ENCODE assay signal across 12 cellular contexts in the genomic region with DNA sequence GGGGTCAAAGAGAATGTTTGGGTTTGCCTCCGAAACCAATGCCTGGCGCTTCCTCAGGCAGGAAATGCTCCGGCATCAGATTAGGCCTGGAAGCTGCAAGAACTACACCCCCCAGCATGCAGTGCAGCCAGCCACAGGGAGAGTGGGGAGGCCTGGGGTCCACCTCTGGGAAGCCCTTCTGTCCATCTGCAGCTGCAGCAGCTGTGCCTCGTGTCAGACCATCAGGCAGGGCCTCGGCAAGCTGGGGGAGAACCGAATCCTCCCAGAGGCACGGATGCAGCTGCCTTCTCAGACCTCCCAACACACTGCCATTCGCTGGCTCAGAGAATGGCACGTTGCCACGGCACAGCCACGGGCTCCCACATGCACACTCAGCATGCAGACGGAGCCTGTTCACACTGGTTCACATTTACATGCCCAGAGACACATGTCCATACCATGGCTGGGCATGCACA. TPM values are rescaled to one million over a fixed set of nuclear protein-coding genes. Genes with fewer than 3 reads are reported as not detected.
DNase-seq lines count a peak whose midpoint lies in the region; ATAC-seq, FAIRE-seq and TF ChIP-seq lines count a peak whose summit lies in the region.
"Had no signal": no experiment of that assay in that cellular context is flagged by ENCODE, and none has a peak within 500 bp of the region (broad histone marks: within the 10 kb centered on the region; RNA-seq: fewer than 3 reads in every experiment).

No MANE protein-coding gene starts in this region.

- no peak overlapping the region for H3K9ac ChIP-seq in K562 (ENCODE audit: insufficient read depth in 1 of 2, low read depth in 2 of 2, low read length in 2 of 2)
- H3K9ac ChIP-seq in colonic mucosa (ENCODE audit: low read depth in 2 of 2, low read length in 2 of 2) = no peak overlapping the region

- H3K4me1 Mint-ChIP-seq in Calu3 (ENCODE audit: low read depth, unreplicated experiment) = peaks cover under 1% of the 10 kb centered on the region

- POLR2A ChIA-PET in K562 (lab: Yijun Ruan, JAX) = no interaction called here

- no peak for TF ChIP-seq POLR2A in K562 (conservative IDR thresholded peaks at IDR 0.05)

- H4K20me1 ChIP-seq in K562 (replicated peaks; ENCODE audit: control insufficient read depth, insufficient read depth, low read length) = peaks cover 2% of the 10 kb centered on the region

- H3K36me3 Mint-ChIP-seq in Calu3 (ENCODE audit: insufficient read depth, unreplicated experiment) = no peaks in the 10 kb centered on the region

- 1% methylated on average over 12 of the region's 12 CpGs for WGBS in K562 (ENCODE audit: insufficient coverage, low coverage, missing lambda C conversion rate)
- 28 to 53% (median 38%) methylated on average over 12 of the region's 12 CpGs for WGBS in psoas muscle, 3 donors

- peaks cover 3 to 4% of the 10 kb centered on the region in 2 experiments; a peak in 1 of 5 replicates for H3K4me1 ChIP-seq in K562 (replicated peaks in 1 of 2; ENCODE audit: control insufficient read depth in 2 of 2, insufficient read depth in 2 of 2, low read length in 2 of 2)
- peaks cover 5% of the 10 kb centered on the region for H3K4me1 ChIP-seq in psoas muscle
- no peaks in the 10 kb centered on the region for H3K4me1 ChIP-seq in colonic mucosa

- no peak overlapping the region for H3K4me3 Mint-ChIP-seq in Calu3 (ENCODE audit: low read depth, unreplicated experiment)

- H3K4me3 ChIP-seq in HFF-Myc (replicated peaks; ENCODE audit: low read depth, low read length) = no peak overlapping the region
- H3K4me3 ChIP-seq in K562 = no peak overlapping the region
- no peak overlapping the region for H3K4me3 ChIP-seq in psoas muscle
- H3K4me3 ChIP-seq in colonic mucosa = no peak overlapping the region

- in situ Hi-C loops in K562 (cut with MboI) = loop anchor here (25.0 kb wide), 1 partner anchor 441 kb away; no protein-coding TSS in a partner anchor

- H3K27me3 Mint-ChIP-seq in Calu3 (ENCODE audit: unreplicated experiment) = no peaks in the 10 kb centered on the region

- no peak for FAIRE-seq in K562 (lab: Jason Lieb, UNC)
- FAIRE-seq: H1 had no signal

- H3K9me1 ChIP-seq in K562 (ENCODE audit: control insufficient read depth, insufficient read depth, low read length) = peaks cover 2% of the 10 kb centered on the region

- no peak overlapping the region for H3K4me2 ChIP-seq in K562 (ENCODE audit: insufficient read depth, low read length)

- peaks cover 2 to 48% of the 10 kb centered on the region in 2 experiments for H3K27me3 ChIP-seq in K562 (ENCODE audit: control insufficient read depth in 2 of 2, insufficient read depth in 2 of 2, low read length in 2 of 2)
- H3K27me3 ChIP-seq in psoas muscle (ENCODE audit: insufficient read depth in 3 of 3, low read length in 2 of 3) = peaks cover 0 to 5% (median 0%) of the 10 kb centered on the region in 3 donors
- H3K27me3 ChIP-seq in colonic mucosa = no peaks in the 10 kb centered on the region

- no peaks in the 10 kb centered on the region for H3K9me3 Mint-ChIP-seq in Calu3 (ENCODE audit: low read depth, unreplicated experiment)

- CTCF ChIA-PET in K562 (lab: Yijun Ruan, JAX; ENCODE audit: low intra/inter-chr PET ratio) = no interaction called here
- CTCF ChIA-PET in Calu3 (lab: Charles Lee) = no interaction called here

- no peak for TF ChIP-seq RAD21 in K562 (CRISPR knock-in tag; conservative IDR thresholded peaks at IDR 0.05 in 1 of 2, IDR thresholded peaks at IDR 0.05 in 1 of 2)

- TF ChIP-seq CTCF in HFF-Myc (IDR thresholded peaks at IDR 0.05; ENCODE audit: low read depth, low read length, missing control alignments) (no peak), K562 (IDR thresholded peaks at IDR 0.05 in 2 of 3, conservative IDR thresholded peaks at IDR 0.05 in 1 of 3; ENCODE audit: insufficient read depth in 2 of 3, low read depth in 1 of 3, low read length in 3 of 3) (no peak), psoas muscle (IDR thresholded peaks at IDR 0.05) (no peak), Calu3 (IDR thresholded peaks at IDR 0.05; ENCODE audit: unreplicated experiment) (no peak), colonic mucosa (IDR thresholded peaks at IDR 0.05) (no peak)

- H2AFZ ChIP-seq in K562 (ENCODE audit: low read depth, low read length) = no peak overlapping the region

- no peak for ATAC-seq in K562
- peak; percentile 46 to 61 for ATAC-seq in left cardiac atrium
- peak; percentile 24 to 52 (median 34) for ATAC-seq in psoas muscle

- no peaks in the 10 kb centered on the region; the same call in 1 of the 2 replicates for H3K9me3 ChIP-seq in K562 (replicated peaks; ENCODE audit: control insufficient read depth, insufficient read depth, low read depth, low read length)
- no peaks in the 10 kb centered on the region for H3K9me3 ChIP-seq in psoas muscle
- H3K9me3 ChIP-seq in colonic mucosa = no peaks in the 10 kb centered on the region

- intact Hi-C loops in K562 (cut with micrococcal nuclease) (no loop called here), left cardiac atrium (cut with DNase I) (no loop called here), psoas muscle (cut with DNase I) (no loop called here), Calu3 (cut with micrococcal nuclease; ENCODE audit: unreplicated experiment) (no loop called here), colonic mucosa (cut with DNase I) (no loop called here)

- H3K27ac Mint-ChIP-seq in Calu3 (ENCODE audit: unreplicated experiment) = no peak overlapping the region

- DNase-seq in HFF-Myc (ENCODE audit: extremely low read depth, low read depth) (peak; percentile 58), K562 (ENCODE audit: extremely low read depth in 1 of 4, low spot score in 3 of 4) (no peak), left cardiac atrium (peak; percentile 38), psoas muscle (peak in 1 of 2 donors; percentile 71), Calu3 (no peak), colonic mucosa (no peak), glomerular visceral epithelial cell (ENCODE audit: extremely low spot score) (no peak)
- no peak for DNase-seq in stimulated activated CD4-positive, alpha-beta T cell treated with anti-CD3 and anti-CD28 coated beads, Interleukin-15, amount 100 ng/mL, for 24 hours
- DNase-seq: amniotic stem cell; NCI-H1436 treated with DMSO at 0.1 percent for 48 hours; stimulated activated naive CD4-positive, alpha-beta T cell treated with Interleukin-2 at 50 U/mL for 16 hours had no signal

- no peaks in the 10 kb centered on the region for H3K79me2 ChIP-seq in K562 (ENCODE audit: control insufficient read depth, insufficient read depth, low read length)

- H3K36me3 ChIP-seq in K562 (ENCODE audit: control insufficient read depth, insufficient read depth, low read length) (no peaks in the 10 kb centered on the region), psoas muscle (ENCODE audit: insufficient read depth in 1 of 2, low read depth in 1 of 2) (no peaks in the 10 kb centered on the region), colonic mucosa (no peaks in the 10 kb centered on the region)

- BruUV-seq in K562 (replicated peaks; lab: Mats Ljungman, UMichigan) (no TSS peak), Calu3 (replicated peaks; lab: Mats Ljungman, UMichigan) (no TSS peak)

- H3K27ac ChIP-seq in K562 (ENCODE audit: extremely low read depth, low read depth, low read length) (no peak overlapping the region), psoas muscle (no peak overlapping the region), colonic mucosa (no peak overlapping the region)

- no peak for TF ChIP-seq EP300 in K562 (IDR thresholded peaks at IDR 0.05; ENCODE audit: low read length)

TF ChIP-seq in K562, 482 proteins besides CTCF, POLR2A, EP300 and RAD21 (continues in another document):
- no peak for TF ChIP-seq ELF4 (CRISPR knock-in tag; IDR thresholded peaks at IDR 0.05)
- TF ChIP-seq TCFL5 (CRISPR knock-in tag; conservative IDR thresholded peaks at IDR 0.05) = no peak
- TF ChIP-seq RBM34 (IDR thresholded peaks at IDR 0.05; ENCODE audit: borderline replicate concordance, insufficient read depth, low read length) = no peak
- no peak for TF ChIP-seq STAG1 (CRISPR knock-in tag; IDR thresholded peaks at IDR 0.05; ENCODE audit: borderline replicate concordance)
- TF ChIP-seq ZNF143 (CRISPR knock-in tag; IDR thresholded peaks at IDR 0.05) = peak; percentile 61; the same call in 1 of the 2 replicates
- TF ChIP-seq CREM (IDR thresholded peaks at IDR 0.05; ENCODE audit: low read depth) = no peak
- no peak for TF ChIP-seq POLR2B (IDR thresholded peaks at IDR 0.05; ENCODE audit: low read depth, partially characterized antibody)
- TF ChIP-seq, protein P1, sequence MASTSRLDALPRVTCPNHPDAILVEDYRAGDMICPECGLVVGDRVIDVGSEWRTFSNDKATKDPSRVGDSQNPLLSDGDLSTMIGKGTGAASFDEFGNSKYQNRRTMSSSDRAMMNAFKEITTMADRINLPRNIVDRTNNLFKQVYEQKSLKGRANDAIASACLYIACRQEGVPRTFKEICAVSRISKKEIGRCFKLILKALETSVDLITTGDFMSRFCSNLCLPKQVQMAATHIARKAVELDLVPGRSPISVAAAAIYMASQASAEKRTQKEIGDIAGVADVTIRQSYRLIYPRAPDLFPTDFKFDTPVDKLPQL (IDR thresholded peaks at IDR 0.05; ENCODE audit: extremely low read depth, insufficient read length) = no peak
- TF ChIP-seq HCFC1 (IDR thresholded peaks at IDR 0.05; ENCODE audit: low read depth, low read length) = peak; percentile 57

RNA-seq across cellular contexts. Expression of a gene that starts 57.4 kb away (rescaled TPM):
- total RNA-seq in K562 (2011; cell fraction: chromatin; rRNA removed; ENCODE audit: low replicate concordance) = 0.42 TPM in 1 of 2 replicates, not detected in the other
- total RNA-seq in K562 (2011; cell fraction: nucleolus; rRNA removed) = 0.26 and 1.7 TPM in 2 replicates
- 0.38 and 1.0 TPM in 2 replicates for total RNA-seq in K562 (2011; cell fraction: nucleoplasm; rRNA removed)
- total RNA-seq in K562 (2014; rRNA removed) (0.09 and 0.33 TPM in 2 replicates), K562 (2014; rRNA removed; fragmentation: Illumina TruSeq; extraction: Trizol) (0.25 TPM in 1 of 2 replicates, not detected in the other), K562 (2015; rRNA removed; fragmentation: Illumina TruSeq; extraction: Trizol) (not detected in 2 replicates), K562 (2021) (0.53 and 0.74 TPM in 2 replicates), left cardiac atrium (1 to 10 TPM; 6.6 to 8.8 TPM), psoas muscle (1 to 10 TPM; 1.6 to 2.2 (median 1.8) TPM), Calu3 (2022) (22.1 and 28.5 TPM in 2 replicates), colonic mucosa (10 to 100 TPM; 53.0 to 59.9 TPM)
- polyA plus RNA-seq in K562 (2011; rRNA removed) (0.09 and 0.11 TPM in 2 replicates), K562 (2014; fragmentation: Illumina TruSeq; extraction: Trizol) (0.45 and 0.69 TPM in 2 replicates), K562 (2014; fragmentation: Nextera tagmentation; extraction: Ambion mirVana) (under 1 TPM in 1 of 2 experiments, not detected in 1; 0.21 TPM), K562 (2014; rRNA removed) (0.09 and 0.23 TPM in 2 replicates), psoas muscle (1 to 10 TPM in 1 of 3 donors, under 1 TPM in 2; 0.42 to 3.5 (median 0.91) TPM)
- 0.13 and 0.25 TPM in 2 replicates for polyA plus RNA-seq in K562 (2011; cell fraction: cytosol; rRNA removed)
- polyA plus RNA-seq in K562 (2011; cell fraction: nucleus; rRNA removed) = 0.43 TPM in 1 of 2 replicates, not detected in the other
- 0.12 and 0.48 TPM in 2 replicates for polyA plus RNA-seq in K562 (2012)
- polyA minus RNA-seq in K562 (2011; rRNA and poly(A)+ RNA removed) = 0.39 TPM in 1 of 2 replicates, not detected in the other
- polyA minus RNA-seq in K562 (2011; cell fraction: cytosol; rRNA and poly(A)+ RNA removed) = not detected in 2 replicates
- polyA minus RNA-seq in K562 (2011; cell fraction: nucleus; rRNA and poly(A)+ RNA removed) = not detected in 2 replicates

Comparison
In these comparisons a context has a peak if more than half of its experiments do, and no peak if none do; other contexts are left out.
1. DNase-seq: peak in HFF-Myc (single experiment) and left cardiac atrium (single experiment); none in K562 (0 of 4), Calu3 (single experiment), stimulated activated CD4-positive, alpha-beta T cell treated with anti-CD3 and anti-CD28 coated beads, Interleukin-15, amount 100 ng/mL, for 24 hours (single experiment), colonic mucosa (single experiment) and glomerular visceral epithelial cell (single experiment).